Comparison of ENCODE assay signal across 9 cellular contexts in genomic region chr6:151451417-151451949, GRCh38. TPM values are rescaled to one million over a fixed set of nuclear protein-coding genes. Genes with fewer than 3 reads are reported as not detected.
DNase-seq lines count a peak whose midpoint lies in the region; ATAC-seq and TF ChIP-seq lines count a peak whose summit lies in the region.
"Had no signal": no experiment of that assay in that cellular context is flagged by ENCODE, and none has a peak within 500 bp of the region (broad histone marks: within the 10 kb centered on the region; RNA-seq: fewer than 3 reads in every experiment).

No MANE protein-coding gene starts in this region.

- CTCF ChIA-PET in activated CD8-positive, alpha-beta T cell treated with anti-CD3 and anti-CD28 coated beads for 36 hours (lab: Charles Lee) = interaction anchor here (1.2 to 2.1 kb wide), 4 partner anchors 11 to 128 kb away, joined by 3 to 11 read pairs (median 6); no protein-coding TSS in a partner anchor

- ATAC-seq in activated CD8-positive, alpha-beta T cell treated with anti-CD3 and anti-CD28 coated beads for 36 hours = no peak
- ATAC-seq in GM21529 (IDR thresholded peaks at IDR 0.05; ENCODE audit: unreplicated experiment) = no peak
- no peak for ATAC-seq in GM19035 (IDR thresholded peaks at IDR 0.05; ENCODE audit: unreplicated experiment)

- H3K9ac ChIP-seq in subcutaneous abdominal adipose tissue (ENCODE audit: low read length in 5 of 5) = peak overlapping the region; percentile 78 to 93 (median 88)

- intact Hi-C loops in activated CD8-positive, alpha-beta T cell treated with anti-CD3 and anti-CD28 coated beads for 36 hours (cut with micrococcal nuclease) = loop anchor here (5.0 kb wide), 2 partner anchors 59 to 1531 kb away; partner anchors contain the start of genes FBXO5 and ZBTB2

- DNase-seq in NCI-H146 (lab: John Stamatoyannopoulos, UW) (peak; percentile 54), NCI-H146 treated with DMSO at 0.1 percent for 48 hours (lab: John Stamatoyannopoulos, UW; ENCODE audit: unreplicated experiment) (no peak), NCI-H1436 (lab: John Stamatoyannopoulos, UW) (no peak)
- no peak for DNase-seq in activated CD8-positive, alpha-beta T cell treated with anti-CD3 and anti-CD28 coated beads for 36 hours

- peaks cover 3 to 36% (median 26%) of the 10 kb centered on the region in 5 donors for H3K4me1 ChIP-seq in subcutaneous abdominal adipose tissue (ENCODE audit: control insufficient read depth in 5 of 5, insufficient read depth in 5 of 5, low read length in 5 of 5)

- no peaks in the 10 kb centered on the region for H3K27me3 ChIP-seq in subcutaneous abdominal adipose tissue (ENCODE audit: control insufficient read depth in 5 of 5, insufficient read depth in 4 of 5, low read length in 5 of 5)

- no peaks in the 10 kb centered on the region for H3K9me3 Mint-ChIP-seq in activated CD8-positive, alpha-beta T cell treated with anti-CD3 and anti-CD28 coated beads for 36 hours

- H3K36me3 ChIP-seq in subcutaneous abdominal adipose tissue (ENCODE audit: control insufficient read depth in 5 of 5, insufficient read depth in 5 of 5, low read length in 5 of 5) = peaks cover 0 to 3% (median 0%) of the 10 kb centered on the region in 5 donors

- TF ChIP-seq CTCF in activated CD8-positive, alpha-beta T cell treated with anti-CD3 and anti-CD28 coated beads for 36 hours (IDR thresholded peaks at IDR 0.05) = no peak

- peak overlapping the region; percentile 93 for H3K4me3 Mint-ChIP-seq in activated CD8-positive, alpha-beta T cell treated with anti-CD3 and anti-CD28 coated beads for 36 hours

- no peaks in the 10 kb centered on the region for H3K9me3 ChIP-seq in iPS-18c (ENCODE audit: control insufficient read depth, insufficient read depth, low read length)
- no peaks in the 10 kb centered on the region for H3K9me3 ChIP-seq in subcutaneous abdominal adipose tissue (ENCODE audit: control insufficient read depth in 5 of 5, low read length in 5 of 5)

- POLR2A ChIA-PET in activated CD8-positive, alpha-beta T cell treated with anti-CD3 and anti-CD28 coated beads for 36 hours (lab: Charles Lee) = interaction anchor here (0.6 to 2.2 kb wide), 5 partner anchors 11 to 63 kb away, joined by 3 to 24 read pairs (median 4); partner anchors contain the start of gene ZBTB2

- peak overlapping the region; percentile 85 for H3K27ac Mint-ChIP-seq in activated CD8-positive, alpha-beta T cell treated with anti-CD3 and anti-CD28 coated beads for 36 hours

- H3K4me1 Mint-ChIP-seq in activated CD8-positive, alpha-beta T cell treated with anti-CD3 and anti-CD28 coated beads for 36 hours (ENCODE audit: low read depth) = peaks cover 29% of the 10 kb centered on the region

- peaks cover 12% of the 10 kb centered on the region for H3K36me3 Mint-ChIP-seq in activated CD8-positive, alpha-beta T cell treated with anti-CD3 and anti-CD28 coated beads for 36 hours (ENCODE audit: low read depth)

- no peaks in the 10 kb centered on the region for H3K27me3 Mint-ChIP-seq in activated CD8-positive, alpha-beta T cell treated with anti-CD3 and anti-CD28 coated beads for 36 hours

- H3K4me3 ChIP-seq in iPS-18c (ENCODE audit: insufficient read depth, low read depth, low read length) (peak overlapping the region; percentile 90), subcutaneous abdominal adipose tissue (ENCODE audit: low read depth in 1 of 5, low read length in 5 of 5) (peak overlapping the region; percentile 80 to 95 (median 92))

- H3K27ac ChIP-seq in subcutaneous abdominal adipose tissue (ENCODE audit: low read depth, low read length) = peak overlapping the region; percentile 90

RNA-seq across cellular contexts. Expression of gene RMND1, which starts 0.4 kb away (rescaled TPM):
- 10 to 100 TPM; 19.0 to 19.7 TPM for total RNA-seq in activated CD8-positive, alpha-beta T cell treated with anti-CD3 and anti-CD28 coated beads for 36 hours

RNA-seq across cellular contexts. Expression of gene CCDC170, which starts 42.3 kb away (rescaled TPM):
- total RNA-seq in activated CD8-positive, alpha-beta T cell treated with anti-CD3 and anti-CD28 coated beads for 36 hours = not detected
- total RNA-seq: T-helper 1 cell treated with Interleukin-12 subunit alpha and Interleukin-12 subunit beta and Interleukin-4 antibody, amounts not matched to agents 30 ng/mL and 1 ng/mL, for 36 hours had no signal
